In the genomic region with DNA sequence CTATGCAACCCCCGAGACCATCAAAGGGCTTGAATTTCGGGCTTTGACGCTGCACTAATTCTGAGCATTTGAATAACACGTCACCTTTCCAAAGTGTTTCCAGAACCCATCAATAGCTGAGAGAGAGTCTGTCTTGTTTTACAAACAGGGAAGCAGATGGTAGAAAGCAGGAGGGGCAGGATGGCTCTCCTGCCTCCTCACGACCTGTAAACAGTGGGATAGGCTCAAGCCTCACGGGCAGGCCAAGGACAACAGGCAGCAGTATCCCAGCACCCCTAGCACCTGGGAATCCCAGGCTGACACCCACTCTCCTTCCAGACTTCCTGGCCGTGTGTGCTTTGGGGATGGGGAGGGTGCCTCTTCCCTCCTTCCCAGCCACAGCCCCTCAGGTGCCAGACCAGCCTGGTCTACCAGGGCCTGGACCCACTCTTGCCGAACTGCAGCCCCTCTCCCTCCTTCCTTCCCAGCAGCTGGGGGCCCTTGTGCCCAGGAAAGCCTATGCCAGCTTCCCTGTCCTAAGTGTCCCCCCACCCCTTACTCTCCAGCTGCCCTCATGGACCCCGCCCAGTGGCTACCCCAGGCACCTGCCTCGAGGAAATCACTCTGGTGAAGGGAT, we compare ENCODE assay signal across 18 cellular contexts. TPM values are rescaled to one million over a fixed set of nuclear protein-coding genes. Genes with fewer than 3 reads are reported as not detected.
DNase-seq lines count a peak whose midpoint lies in the region; ATAC-seq, FAIRE-seq and TF ChIP-seq lines count a peak whose summit lies in the region.
"Had no signal": no experiment of that assay in that cellular context is flagged by ENCODE, and none has a peak within 500 bp of the region (broad histone marks: within the 10 kb centered on the region; RNA-seq: fewer than 3 reads in every experiment).

No MANE protein-coding gene starts in this region.

- no peak for ATAC-seq in activated naive CD8-positive, alpha-beta T cell treated with anti-CD3 and anti-CD28 coated beads, Interleukin-2, amount 50 U/mL, for 24 hours
- no peak for ATAC-seq in gastrocnemius medialis
- no peak for ATAC-seq in GM19463 (IDR thresholded peaks at IDR 0.05; ENCODE audit: unreplicated experiment)
- ATAC-seq in HG03108 (IDR thresholded peaks at IDR 0.05; ENCODE audit: unreplicated experiment) = no peak
- ATAC-seq: A549, HepG2 had no signal

- peaks cover 5% of the 10 kb centered on the region for H3K4me1 Mint-ChIP-seq in activated naive CD8-positive, alpha-beta T cell treated with anti-CD3 and anti-CD28 coated beads, Interleukin-2, amount 50 U/mL, for 24 hours
- peaks cover 7% of the 10 kb centered on the region for H3K4me1 Mint-ChIP-seq in activated naive CD8-positive, alpha-beta T cell treated with anti-CD3 and anti-CD28 coated beads for 36 hours
- H3K4me1 Mint-ChIP-seq: CD4-positive, CD25-positive, alpha-beta regulatory T cell had no signal

- H3K36me3 ChIP-seq in kidney (ENCODE audit: control insufficient read depth in 1 of 2, insufficient read depth in 2 of 2, low read length in 2 of 2) = no peaks in the 10 kb centered on the region
- H3K36me3 ChIP-seq in subcutaneous abdominal adipose tissue (ENCODE audit: control insufficient read depth in 5 of 5, insufficient read depth in 5 of 5, low read length in 5 of 5) = peaks cover 0 to 21% (median 9%) of the 10 kb centered on the region in 5 donors
- no peaks in the 10 kb centered on the region for H3K36me3 ChIP-seq in gastrocnemius medialis
- H3K36me3 ChIP-seq: brain microvascular endothelial cell had no signal

- peak overlapping the region; percentile 6 for H3K27ac Mint-ChIP-seq in activated naive CD8-positive, alpha-beta T cell treated with anti-CD3 and anti-CD28 coated beads, Interleukin-2, amount 50 U/mL, for 24 hours
- H3K27ac Mint-ChIP-seq in activated naive CD8-positive, alpha-beta T cell treated with anti-CD3 and anti-CD28 coated beads for 36 hours = no peak overlapping the region
- H3K27ac Mint-ChIP-seq: activated CD4-positive, alpha-beta memory T cell treated with anti-CD3 and anti-CD28 coated beads for 36 hours; activated T-cell treated with anti-CD3 and anti-CD28 coated beads, Interleukin-2, amount 50 U/mL, for 24 hours; CD4-positive, CD25-positive, alpha-beta regulatory T cell had no signal

- no peak for TF ChIP-seq CTCF in kidney (IDR thresholded peaks at IDR 0.05; ENCODE audit: borderline replicate concordance, extremely low read depth, insufficient read depth)
- no peak for TF ChIP-seq CTCF in gastrocnemius medialis (IDR thresholded peaks at IDR 0.05 in 4 of 5, conservative IDR thresholded peaks at IDR 0.05 in 1 of 5)

- no peak for FAIRE-seq in kidney (lab: Jason Lieb, UNC)
- FAIRE-seq: A549, HepG2, urothelium cell line had no signal

- no peak for DNase-seq in activated naive CD8-positive, alpha-beta T cell treated with anti-CD3 and anti-CD28 coated beads, Interleukin-2, amount 50 U/mL, for 24 hours
- no peak for DNase-seq in activated naive CD8-positive, alpha-beta T cell treated with anti-CD3 and anti-CD28 coated beads for 36 hours
- DNase-seq in SHP77 treated with DMSO at 0.1 percent for 48 hours (lab: John Stamatoyannopoulos, UW) (peak; percentile 98), kidney (peak; percentile 37), gastrocnemius medialis (no peak)
- DNase-seq: activated naive CD4-positive, alpha-beta T cell treated with anti-CD3 and anti-CD28 coated beads, Interleukin-2, amount 50 U/mL, for 16 hours; activated T-cell treated with anti-CD3 and anti-CD28 coated beads, Interleukin-2, amount 50 U/mL, for 24 hours; CD4-positive, CD25-positive, alpha-beta regulatory T cell; NCI-H774; stomach had no signal

- no peak overlapping the region for H3K4me3 ChIP-seq in kidney (ENCODE audit: low read length in 2 of 2)
- no peak overlapping the region for H3K4me3 ChIP-seq in subcutaneous abdominal adipose tissue (ENCODE audit: low read depth in 1 of 5, low read length in 5 of 5)
- H3K4me3 ChIP-seq in gastrocnemius medialis = no peak overlapping the region
- H3K4me3 ChIP-seq: A549, stomach had no signal

- no peaks in the 10 kb centered on the region for H3K27me3 ChIP-seq in subcutaneous abdominal adipose tissue (ENCODE audit: control insufficient read depth in 5 of 5, insufficient read depth in 4 of 5, low read length in 5 of 5)
- no peaks in the 10 kb centered on the region for H3K27me3 ChIP-seq in gastrocnemius medialis
- H3K27me3 ChIP-seq: brain microvascular endothelial cell, stomach had no signal

- no peak overlapping the region for H3K9ac ChIP-seq in kidney (ENCODE audit: low read length in 2 of 2)
- peak overlapping the region in 3 of 5 donors; percentile 53 to 68 (median 61) for H3K9ac ChIP-seq in subcutaneous abdominal adipose tissue (ENCODE audit: low read length in 5 of 5)

- H3K4me3 Mint-ChIP-seq in activated naive CD8-positive, alpha-beta T cell treated with anti-CD3 and anti-CD28 coated beads, Interleukin-2, amount 50 U/mL, for 24 hours = no peak overlapping the region
- no peak overlapping the region for H3K4me3 Mint-ChIP-seq in activated naive CD8-positive, alpha-beta T cell treated with anti-CD3 and anti-CD28 coated beads for 36 hours
- H3K4me3 Mint-ChIP-seq: activated CD4-positive, alpha-beta memory T cell treated with anti-CD3 and anti-CD28 coated beads for 36 hours; activated T-cell treated with anti-CD3 and anti-CD28 coated beads, Interleukin-2, amount 50 U/mL, for 24 hours; CD4-positive, CD25-positive, alpha-beta regulatory T cell had no signal

- H3K4me1 ChIP-seq in kidney (ENCODE audit: control insufficient read depth in 1 of 2, insufficient read depth in 1 of 2, low read depth in 1 of 2, low read length in 2 of 2) (no peaks in the 10 kb centered on the region), subcutaneous abdominal adipose tissue (ENCODE audit: control insufficient read depth in 5 of 5, insufficient read depth in 5 of 5, low read length in 5 of 5) (peaks cover 9 to 40% (median 23%) of the 10 kb centered on the region in 5 donors), gastrocnemius medialis (no peaks in the 10 kb centered on the region)

- H3K27ac ChIP-seq in kidney (ENCODE audit: low read depth in 2 of 2, low read length in 2 of 2) = no peak overlapping the region
- H3K27ac ChIP-seq in subcutaneous abdominal adipose tissue (ENCODE audit: low read depth, low read length) = peak overlapping the region; percentile 89
- H3K27ac ChIP-seq in gastrocnemius medialis = no peak overlapping the region
- H3K27ac ChIP-seq: A549, brain microvascular endothelial cell, stomach had no signal

- TF ChIP-seq POLR2A in gastrocnemius medialis (IDR thresholded peaks at IDR 0.05) = no peak

- no peaks in the 10 kb centered on the region for H3K9me3 Mint-ChIP-seq in activated naive CD8-positive, alpha-beta T cell treated with anti-CD3 and anti-CD28 coated beads, Interleukin-2, amount 50 U/mL, for 24 hours
- no peaks in the 10 kb centered on the region for H3K9me3 Mint-ChIP-seq in activated naive CD8-positive, alpha-beta T cell treated with anti-CD3 and anti-CD28 coated beads for 36 hours
- H3K9me3 Mint-ChIP-seq: activated CD4-positive, alpha-beta memory T cell treated with anti-CD3 and anti-CD28 coated beads for 36 hours; activated T-cell treated with anti-CD3 and anti-CD28 coated beads, Interleukin-2, amount 50 U/mL, for 24 hours; CD4-positive, CD25-positive, alpha-beta regulatory T cell had no signal

- H3K27me3 Mint-ChIP-seq in activated naive CD8-positive, alpha-beta T cell treated with anti-CD3 and anti-CD28 coated beads, Interleukin-2, amount 50 U/mL, for 24 hours = no peaks in the 10 kb centered on the region
- no peaks in the 10 kb centered on the region for H3K27me3 Mint-ChIP-seq in activated naive CD8-positive, alpha-beta T cell treated with anti-CD3 and anti-CD28 coated beads for 36 hours
- H3K27me3 Mint-ChIP-seq: activated CD4-positive, alpha-beta memory T cell treated with anti-CD3 and anti-CD28 coated beads for 36 hours; activated T-cell treated with anti-CD3 and anti-CD28 coated beads, Interleukin-2, amount 50 U/mL, for 24 hours; CD4-positive, CD25-positive, alpha-beta regulatory T cell had no signal

- in situ Hi-C loops in gastrocnemius medialis (cut with MboI; ENCODE audit: low sequenced_read_pairs in 4 of 4) = no loop called here

- intact Hi-C loops in kidney (cut with DNase I) (no loop called here), gastrocnemius medialis (cut with DNase I; ENCODE audit: low total_unique reads) (no loop called here)

- H3K36me3 Mint-ChIP-seq in activated naive CD8-positive, alpha-beta T cell treated with anti-CD3 and anti-CD28 coated beads, Interleukin-2, amount 50 U/mL, for 24 hours (ENCODE audit: low read depth) = no peaks in the 10 kb centered on the region
- no peaks in the 10 kb centered on the region for H3K36me3 Mint-ChIP-seq in activated naive CD8-positive, alpha-beta T cell treated with anti-CD3 and anti-CD28 coated beads for 36 hours
- H3K36me3 Mint-ChIP-seq: activated CD4-positive, alpha-beta memory T cell treated with anti-CD3 and anti-CD28 coated beads for 36 hours; CD4-positive, CD25-positive, alpha-beta regulatory T cell had no signal

- no peaks in the 10 kb centered on the region for H3K9me3 ChIP-seq in kidney (ENCODE audit: control insufficient read depth in 1 of 2, low read length in 2 of 2)
- H3K9me3 ChIP-seq in subcutaneous abdominal adipose tissue (ENCODE audit: control insufficient read depth in 5 of 5, low read length in 5 of 5) = no peaks in the 10 kb centered on the region
- no peaks in the 10 kb centered on the region for H3K9me3 ChIP-seq in gastrocnemius medialis
- H3K9me3 ChIP-seq: A549, stomach had no signal

RNA-seq across cellular contexts. Expression of a gene that starts 20.2 kb away (rescaled TPM):
- under 1 TPM; 0.31 to 0.48 TPM for total RNA-seq in activated naive CD8-positive, alpha-beta T cell treated with anti-CD3 and anti-CD28 coated beads for 36 hours
- 147 TPM for total RNA-seq in kidney
- 103 TPM for polyA plus RNA-seq in kidney (ENCODE audit: insufficient read depth, low read depth, low replicate concordance)
- total RNA-seq in gastrocnemius medialis = 100 to 1,000 TPM in 2 of 4 donors, 10 to 100 TPM in 2; 61.3 to 264 (median 102) TPM

RNA-seq across cellular contexts. Expression of a gene that starts 39.6 kb away (rescaled TPM):
- 10 to 100 TPM; 13.8 to 15.0 TPM for total RNA-seq in activated naive CD8-positive, alpha-beta T cell treated with anti-CD3 and anti-CD28 coated beads for 36 hours
- 20.8 TPM for total RNA-seq in kidney
- polyA plus RNA-seq in kidney (ENCODE audit: insufficient read depth, low read depth, low replicate concordance) = 24.5 TPM
- total RNA-seq in gastrocnemius medialis = 10 to 100 TPM; 20.4 to 33.7 (median 27.7) TPM

Comparison
In these comparisons a context has a peak if more than half of its experiments do, and no peak if none do; other contexts are left out.
1. DNase-seq: peak in SHP77 treated with DMSO at 0.1 percent for 48 hours (single experiment) and kidney (single experiment); none in activated naive CD8-positive, alpha-beta T cell treated with anti-CD3 and anti-CD28 coated beads, Interleukin-2, amount 50 U/mL, for 24 hours (single experiment), activated naive CD8-positive, alpha-beta T cell treated with anti-CD3 and anti-CD28 coated beads for 36 hours (single experiment) and gastrocnemius medialis (0 of 2).
2. H3K9ac ChIP-seq: peak in subcutaneous abdominal adipose tissue (3 of 5); none in kidney (0 of 2).
3. RNA of a gene that starts 20.2 kb away (total RNA-seq): 147 TPM in kidney (single experiment) and 61.3 to 264 TPM in gastrocnemius medialis; 0.31 to 0.48 TPM in activated naive CD8-positive, alpha-beta T cell treated with anti-CD3 and anti-CD28 coated beads for 36 hours; every median in the first group is over 10 times any median in the second.